ENCODE assay signal across 11 cellular contexts in the genomic region with DNA sequence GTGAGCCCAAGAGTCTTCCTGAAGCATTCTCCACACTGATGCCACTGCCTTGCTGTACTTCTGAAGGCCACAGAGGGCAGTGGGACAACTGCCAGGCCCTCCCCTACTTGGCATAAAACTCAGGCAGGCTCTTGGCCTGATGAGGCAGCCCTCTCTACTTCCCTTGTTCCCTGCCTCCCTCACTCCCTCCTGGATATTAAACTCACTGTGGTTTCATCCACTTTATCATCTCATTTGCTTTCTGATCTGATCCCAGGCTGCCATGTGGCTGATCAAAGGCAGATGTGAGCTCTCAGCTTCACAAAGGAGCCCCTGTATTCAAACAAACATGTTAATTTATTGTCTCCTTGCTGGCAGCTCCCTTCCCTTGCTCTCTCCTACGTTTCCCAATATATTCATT.
A peak's percentile ranks its signal among the peaks of the same experiment; 100 is the strongest.
DNase-seq lines count a peak whose midpoint lies in the region; ATAC-seq and TF ChIP-seq lines count a peak whose summit lies in the region.
"Had no signal": no experiment of that assay in that cellular context is flagged by ENCODE, and none has a peak within 500 bp of the region (broad histone marks: within the 10 kb centered on the region; RNA-seq: fewer than 3 reads in every experiment).

No MANE protein-coding gene starts in this region.

- no peaks in the 10 kb centered on the region for H3K36me3 ChIP-seq in adrenal gland (replicated peaks in 1 of 2)

- no peak for TF ChIP-seq CTCF in LNCaP clone FGC (IDR thresholded peaks at IDR 0.05; ENCODE audit: control insufficient read depth, extremely low read depth, insufficient read depth)
- no peak for TF ChIP-seq CTCF in adrenal gland (IDR thresholded peaks at IDR 0.05)

- intact Hi-C loops in adrenal gland (cut with DNase I) = no loop called here

- ATAC-seq in HG02798 (IDR thresholded peaks at IDR 0.05; ENCODE audit: poor library complexity, unreplicated experiment) = no peak

- DNase-seq in AG20443 (ENCODE audit: low spot score) (peak; percentile 7), LNCaP clone FGC (ENCODE audit: low read depth) (peak; percentile 1), adrenal gland (peak; percentile 64 to 89 (median 80)), medulla oblongata (ENCODE audit: extremely low spot score) (peak; percentile 46), NCI-H2227 (lab: John Stamatoyannopoulos, UW; ENCODE audit: unreplicated experiment) (no peak), CD1c-positive myeloid dendritic cell (ENCODE audit: extremely low spot score) (no peak), NOMO-1 treated with DMSO at 0.1 percent for 48 hours (lab: John Stamatoyannopoulos, UW; ENCODE audit: unreplicated experiment) (no peak)
- DNase-seq: DND-41; stimulated activated naive CD4-positive, alpha-beta T cell treated with Interleukin-2 at 50 U/mL for 16 hours had no signal

- WGBS in adrenal gland, 4 donors = 20 to 36% (median 30%) methylated on average over 1 of the region's 1 CpG

- H3K9me3 ChIP-seq in adrenal gland (replicated peaks in 1 of 3) = no peaks in the 10 kb centered on the region

- H3K4me1 ChIP-seq in adrenal gland (replicated peaks in 1 of 2) = peaks cover 0 to 9% of the 10 kb centered on the region in 2 donors

- no peaks in the 10 kb centered on the region for H3K27me3 ChIP-seq in adrenal gland

- H3K27ac ChIP-seq in adrenal gland = no peak overlapping the region
- H3K27ac ChIP-seq: HL-60 had no signal

- TF ChIP-seq POLR2A in adrenal gland (IDR thresholded peaks at IDR 0.05) = no peak

- no peak overlapping the region for H3K4me3 ChIP-seq in LNCaP clone FGC (ENCODE audit: low read depth, low read length)
- H3K4me3 ChIP-seq in adrenal gland = no peak overlapping the region

Comparison
In these comparisons a context has a peak if more than half of its experiments do, and no peak if none do; other contexts are left out.
1. DNase-seq: peak in AG20443 (single experiment), LNCaP clone FGC (single experiment), adrenal gland (7 of 7) and medulla oblongata (single experiment); none in NCI-H2227 (single experiment), CD1c-positive myeloid dendritic cell (single experiment) and NOMO-1 treated with DMSO at 0.1 percent for 48 hours (single experiment).